ENCODE assay signal across 11 cellular contexts in the genomic region with DNA sequence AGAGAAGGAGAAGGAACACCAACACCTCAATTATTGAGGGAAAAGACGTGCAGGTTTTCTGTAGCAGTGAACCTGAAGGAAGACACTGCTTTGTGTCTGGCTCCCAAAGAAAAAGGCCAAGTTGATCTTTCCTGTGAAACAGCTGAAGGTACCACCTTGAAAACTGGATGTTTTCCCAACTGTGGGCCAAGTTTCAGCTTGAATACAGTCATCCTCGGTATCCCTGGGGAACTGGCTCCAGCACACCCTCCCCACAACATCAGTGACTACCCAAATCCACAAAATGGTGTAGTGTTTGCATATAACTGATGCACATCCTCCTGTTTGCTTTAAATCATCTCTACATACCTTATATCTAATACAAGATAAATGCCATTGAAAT.
DNase-seq lines count a peak whose midpoint lies in the region; ATAC-seq and TF ChIP-seq lines count a peak whose summit lies in the region.
"Had no signal": no experiment of that assay in that cellular context is flagged by ENCODE, and none has a peak within 500 bp of the region (broad histone marks: within the 10 kb centered on the region; RNA-seq: fewer than 3 reads in every experiment).

No MANE protein-coding gene starts in this region.

- no peak for ATAC-seq in CD4-positive, alpha-beta T cell (ENCODE audit: poor library complexity)
- no peak for ATAC-seq in gastrocnemius medialis

- H3K27me3 Mint-ChIP-seq in CD4-positive, alpha-beta T cell, result no peaks in the 10 kb centered on the region

- intact Hi-C loops in CD4-positive, alpha-beta T cell (cut with DNase I, micrococcal nuclease), result no loop called here
- intact Hi-C loops in gastrocnemius medialis (cut with DNase I; ENCODE audit: low total_unique reads), result loop anchor here (2.0 to 5.0 kb wide), 6 partner anchors 253 to 1298 kb away; no protein-coding TSS in a partner anchor
- intact Hi-C loops in testis (cut with DNase I; ENCODE audit: low total_unique reads), result no loop called here

- 58 to 83% methylated on average over 2 of the region's 2 CpGs for WGBS in testis, 2 donors

- H3K27ac ChIP-seq in CD4-positive, alpha-beta T cell (ENCODE audit: low read depth, low read length), result no peak overlapping the region
- H3K27ac ChIP-seq in VCaP (peak overlapping the region; percentile 82), gastrocnemius medialis (peak overlapping the region; percentile 86 to 96 (median 92)), testis (peak overlapping the region in 1 of 2 donors; percentile 85)

- TF ChIP-seq CTCF in CD4-positive, alpha-beta T cell (IDR thresholded peaks at IDR 0.05), result no peak
- TF ChIP-seq CTCF in VCaP (conservative IDR thresholded peaks at IDR 0.05), result no peak
- TF ChIP-seq CTCF in fibroblast of mammary gland (conservative IDR thresholded peaks at IDR 0.05; ENCODE audit: control insufficient read depth, insufficient read depth, low read depth, low read length), result no peak
- TF ChIP-seq CTCF in gastrocnemius medialis (IDR thresholded peaks at IDR 0.05 in 4 of 5, conservative IDR thresholded peaks at IDR 0.05 in 1 of 5), result no peak
- no peak for TF ChIP-seq CTCF in testis (IDR thresholded peaks at IDR 0.05)

- peak overlapping the region; percentile 16 for H3K27ac Mint-ChIP-seq in CD4-positive, alpha-beta T cell

- H3K36me3 Mint-ChIP-seq in CD4-positive, alpha-beta T cell (ENCODE audit: low read depth), result no peaks in the 10 kb centered on the region

- TF ChIP-seq POLR2A in gastrocnemius medialis (IDR thresholded peaks at IDR 0.05) (no peak), testis (IDR thresholded peaks at IDR 0.05) (no peak)

- in situ Hi-C loops in gastrocnemius medialis (cut with MboI; ENCODE audit: low sequenced_read_pairs in 4 of 4), result loop anchor here (10.0 to 25.0 kb wide), 4 partner anchors 305 to 1293 kb away; partner anchors contain the start of gene KLF6 (in 1 of the 4)

- H3K4me3 Mint-ChIP-seq in CD4-positive, alpha-beta T cell, result no peak overlapping the region

- CTCF ChIA-PET in CD4-positive, alpha-beta T cell (lab: Charles Lee), result interaction anchor here (1.0 kb wide), 1 partner anchor 8 kb away, joined by 3 read pairs; no protein-coding TSS in a partner anchor

- H3K4me1 ChIP-seq in gastrocnemius medialis (peaks cover 38 to 49% of the 10 kb centered on the region in 2 donors), testis (peaks cover 21% of the 10 kb centered on the region)

- H3K9me3 Mint-ChIP-seq in CD4-positive, alpha-beta T cell, result no peaks in the 10 kb centered on the region
- H3K9me3 Mint-ChIP-seq: stimulated activated naive CD8-positive, alpha-beta T cell treated with anti-CD3 and anti-CD28 coated beads, Interleukin-15, Interleukin-2, amounts not matched to agents 100 ng/mL and 50 ng/mL, for 24 hours had no signal

- no peaks in the 10 kb centered on the region for H3K9me3 ChIP-seq in CD4-positive, alpha-beta T cell (ENCODE audit: control insufficient read depth, low read length)
- no peaks in the 10 kb centered on the region for H3K9me3 ChIP-seq in gastrocnemius medialis
- no peaks in the 10 kb centered on the region for H3K9me3 ChIP-seq in testis

- H3K4me3 ChIP-seq in fibroblast of mammary gland (ENCODE audit: control insufficient read depth, low read depth, low read length), result no peak overlapping the region
- peak overlapping the region in 1 of 4 donors; percentile 23 for H3K4me3 ChIP-seq in gastrocnemius medialis
- H3K4me3 ChIP-seq in testis, result no peak overlapping the region

- peaks cover 61% of the 10 kb centered on the region for H3K4me1 Mint-ChIP-seq in CD4-positive, alpha-beta T cell (ENCODE audit: low read depth)

- POLR2A ChIA-PET in CD4-positive, alpha-beta T cell (lab: Charles Lee), result interaction anchor here (1.4 kb wide), 1 partner anchor 316 kb away, joined by 5 read pairs; the partner anchor contains the start of gene KLF6

- H3K36me3 ChIP-seq in gastrocnemius medialis (no peaks in the 10 kb centered on the region), testis (ENCODE audit: low read depth, missing control alignments) (no peaks in the 10 kb centered on the region)

- DNase-seq in CD4-positive, alpha-beta T cell, result no peak
- DNase-seq in fibroblast of mammary gland (ENCODE audit: low read depth) (peak; percentile 94), gastrocnemius medialis (no peak), iPS-NIHi11 (ENCODE audit: low spot score) (no peak), DMS53 (lab: John Stamatoyannopoulos, UW) (no peak), testis (no peak), NCI-H1694 (lab: John Stamatoyannopoulos, UW) (no peak)
- DNase-seq: activated CD4-positive, alpha-beta T cell treated with anti-CD3 and anti-CD28 coated beads, Interleukin-2, amount 50 U/mL, for 4 hours; NCI-H187 treated with DMSO at 0.1 percent for 48 hours had no signal

- no peaks in the 10 kb centered on the region for H3K27me3 ChIP-seq in CD4-positive, alpha-beta T cell (ENCODE audit: control insufficient read depth, insufficient read depth, low read length)
- H3K27me3 ChIP-seq in gastrocnemius medialis (no peaks in the 10 kb centered on the region), testis (no peaks in the 10 kb centered on the region)
